ENCODE assay signal across 12 cellular contexts in the genomic region with DNA sequence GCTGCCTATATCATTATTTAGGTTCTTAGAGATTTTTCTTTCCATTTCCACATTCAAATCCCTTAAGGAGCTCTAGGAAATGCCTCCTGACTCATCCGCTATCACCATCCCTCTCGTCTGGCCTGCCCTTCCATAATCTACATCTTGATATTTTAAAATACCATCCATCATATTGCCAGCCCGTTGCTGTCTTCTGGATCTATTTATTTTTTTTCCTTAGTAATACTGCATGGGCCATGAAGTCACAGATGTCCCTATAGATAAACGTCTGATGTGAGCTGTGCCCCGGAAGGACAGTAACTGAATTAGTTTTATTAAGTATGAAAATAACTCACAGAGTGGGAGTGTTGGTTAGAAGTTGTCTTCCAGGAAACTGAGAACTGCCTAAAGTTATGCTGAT.
"Had no signal": no experiment of that assay in that cellular context is flagged by ENCODE, and none has a peak within 500 bp of the region (broad histone marks: within the 10 kb centered on the region; RNA-seq: fewer than 3 reads in every experiment).

No MANE protein-coding gene starts in this region.

- H3K27ac Mint-ChIP-seq: T-helper 17 cell had no signal

- ATAC-seq: gastroesophageal sphincter; stimulated activated naive CD8-positive, alpha-beta T cell treated with anti-CD3 and anti-CD28 coated beads, Interleukin-15, amount 100 ng/mL, for 72 hours; T-helper 17 cell had no signal

- H3K4me3 ChIP-seq: ascending aorta, colonic mucosa, esophagus squamous epithelium, gastroesophageal sphincter, hepatocyte, uterus had no signal

- DNase-seq: activated CD4-positive, alpha-beta T cell treated with anti-CD3 and anti-CD28 coated beads, Interleukin-2, amount 50 U/mL, for 1 hour; activated T-cell treated with anti-CD3 and anti-CD28 coated beads, Interleukin-2, amount 50 U/mL, for 1 hour; colonic mucosa; esophagus squamous epithelium; stimulated activated CD4-positive, alpha-beta T cell treated with anti-CD3 and anti-CD28 coated beads, Interleukin-4, amount 100 ng/mL, for 1 hour; stimulated activated CD8-positive, alpha-beta memory T cell treated with anti-CD3 and anti-CD28 coated beads, Interleukin-4, amount 100 ng/mL, for 48 hours; stimulated activated naive CD8-positive, alpha-beta T cell treated with anti-CD3 and anti-CD28 coated beads, Interleukin-15, amount 100 ng/mL, for 72 hours; T-helper 17 cell; uterus had no signal

- H3K27me3 Mint-ChIP-seq: stimulated activated naive CD8-positive, alpha-beta T cell treated with anti-CD3 and anti-CD28 coated beads, Interleukin-15, amount 100 ng/mL, for 72 hours; T-helper 17 cell had no signal

- H3K4me1 Mint-ChIP-seq: stimulated activated naive CD8-positive, alpha-beta T cell treated with anti-CD3 and anti-CD28 coated beads, Interleukin-15, amount 100 ng/mL, for 72 hours had no signal

- H3K4me3 Mint-ChIP-seq: stimulated activated naive CD8-positive, alpha-beta T cell treated with anti-CD3 and anti-CD28 coated beads, Interleukin-15, amount 100 ng/mL, for 72 hours; T-helper 17 cell had no signal
